In the genomic region with DNA sequence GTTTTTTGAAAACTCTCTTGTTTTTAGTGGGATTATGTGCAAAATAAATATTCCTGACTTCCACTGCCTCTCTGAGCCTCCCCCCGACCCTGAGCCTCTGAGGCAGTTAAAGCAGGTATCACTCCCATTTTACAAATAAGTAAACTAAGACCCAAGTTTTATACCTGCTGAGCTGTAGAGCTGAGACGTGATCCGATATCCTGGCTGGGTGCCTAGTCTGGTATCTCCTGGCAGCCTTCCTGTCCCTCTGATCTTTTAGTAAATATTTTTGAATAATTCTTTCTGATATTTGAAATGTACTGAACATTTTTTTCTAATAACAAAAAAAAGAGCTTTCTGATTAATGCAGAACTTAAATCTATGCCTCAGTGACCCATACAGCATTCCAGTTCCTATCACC, we compare ENCODE assay signal across 17 cellular contexts.
DNase-seq lines count a peak whose midpoint lies in the region; ATAC-seq and TF ChIP-seq lines count a peak whose summit lies in the region.
"Had no signal": no experiment of that assay in that cellular context is flagged by ENCODE, and none has a peak within 500 bp of the region (broad histone marks: within the 10 kb centered on the region; RNA-seq: fewer than 3 reads in every experiment).

No MANE protein-coding gene starts in this region.

- no peaks in the 10 kb centered on the region for H3K9me3 ChIP-seq in thyroid gland

- peaks cover 23 to 31% of the 10 kb centered on the region in 2 donors for H3K4me1 ChIP-seq in thyroid gland
- H3K4me1 ChIP-seq: BLaER1 had no signal

- H3K4me3 ChIP-seq in thyroid gland (replicated peaks in 1 of 3) = no peak overlapping the region
- H3K4me3 ChIP-seq: BLaER1 had no signal

- 65 to 74% methylated on average over 3 of the region's 3 CpGs for WGBS in thyroid gland, 2 donors

- H3K36me3 ChIP-seq in thyroid gland = no peaks in the 10 kb centered on the region

- no peak for TF ChIP-seq POLR2A in thyroid gland (IDR thresholded peaks at IDR 0.05)

- H3K27ac ChIP-seq in thyroid gland = no peak overlapping the region
- H3K27ac ChIP-seq: 22Rv1, BLaER1 had no signal

- peak; percentile 36 for ATAC-seq in left lobe of liver
- ATAC-seq in GM18517 (IDR thresholded peaks at IDR 0.05; ENCODE audit: unreplicated experiment) = no peak
- ATAC-seq: HCT116 had no signal

- DNase-seq in DMS79 treated with DMSO at 0.1 percent for 48 hours (lab: John Stamatoyannopoulos, UW) (peak; percentile 34), DMS79 (lab: John Stamatoyannopoulos, UW) (no peak), NCI-H69 (lab: John Stamatoyannopoulos, UW) (peak; percentile 43), left lobe of liver (ENCODE audit: low spot score) (no peak), thyroid gland (peak; percentile 19 to 20), NCI-H1436 treated with DMSO at 0.1 percent for 48 hours (lab: John Stamatoyannopoulos, UW) (no peak)
- no peak for DNase-seq in stimulated activated CD4-positive, alpha-beta T cell treated with anti-CD3 and anti-CD28 coated beads, Interleukin-1b, Interleukin-23, amount 100 ng/mL, for 48 hours
- DNase-seq: Calu3; CD4-positive, alpha-beta memory T cell; GOT3; H7; HFFc6; IMR-90 had no signal

- TF ChIP-seq CTCF in thyroid gland (IDR thresholded peaks at IDR 0.05) = no peak

- H3K27me3 ChIP-seq in thyroid gland = no peaks in the 10 kb centered on the region
- H3K27me3 ChIP-seq: BLaER1 had no signal

- intact Hi-C loops in thyroid gland (cut with DNase I) = no loop called here

Comparison
In these comparisons a context has a peak if more than half of its experiments do, and no peak if none do; other contexts are left out.
1. DNase-seq: peak in DMS79 treated with DMSO at 0.1 percent for 48 hours (single experiment), NCI-H69 (single experiment) and thyroid gland (2 of 2); none in DMS79 (single experiment), left lobe of liver (single experiment), NCI-H1436 treated with DMSO at 0.1 percent for 48 hours (single experiment) and stimulated activated CD4-positive, alpha-beta T cell treated with anti-CD3 and anti-CD28 coated beads, Interleukin-1b, Interleukin-23, amount 100 ng/mL, for 48 hours (single experiment).